8 cellular contexts compared by ENCODE assay signal in the genomic region with DNA sequence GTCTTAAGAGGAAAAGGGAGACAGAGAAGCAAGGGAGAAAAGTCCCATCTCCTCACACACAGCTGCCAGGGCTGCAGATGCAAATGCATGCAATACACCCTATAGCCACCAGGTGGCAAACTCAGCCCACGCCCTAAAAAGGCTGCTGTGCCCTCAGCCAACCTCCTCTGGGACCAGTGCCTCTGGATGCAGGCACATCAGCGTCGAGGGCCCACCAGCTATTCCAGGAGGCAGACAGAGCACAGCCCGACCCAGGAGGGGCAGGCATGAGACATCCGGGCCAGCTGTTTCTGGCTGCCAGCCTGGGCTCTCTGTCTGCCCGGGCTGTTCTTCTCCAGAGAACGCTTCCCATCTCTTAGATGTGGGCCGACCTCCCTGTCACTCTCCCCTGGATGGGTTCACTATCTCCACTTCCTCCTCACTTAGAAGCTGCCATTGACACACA. TPM values are rescaled to one million over a fixed set of nuclear protein-coding genes. Genes with fewer than 3 reads are reported as not detected.
DNase-seq lines count a peak whose midpoint lies in the region; ATAC-seq lines count a peak whose summit lies in the region.

No MANE protein-coding gene starts in this region.

- DNase-seq in ELR (ENCODE audit: low read depth) = peak; percentile 72
- peak; percentile 70 for DNase-seq in LHCN-M2 (ENCODE audit: low read depth)
- DNase-seq in SHP77 treated with DMSO at 0.1 percent for 48 hours (lab: John Stamatoyannopoulos, UW) = peak; percentile 62
- peak; percentile 89 for DNase-seq in activated effector memory CD4-positive, alpha-beta T cell treated with anti-CD3 and anti-CD28 coated beads, Interleukin-2, amount 50 U/mL, for 16 hours
- DNase-seq in foreskin melanocyte = peak; percentile 53
- peak in 52 of 56 donors; percentile 28 to 90 (median 72) for DNase-seq in nucleus accumbens (lab: John Stamatoyannopoulos, UW)
- DNase-seq in substantia nigra (lab: John Stamatoyannopoulos, UW) = peak in 47 of 49 donors; percentile 29 to 87 (median 73)

- no peak for ATAC-seq in GM18868 (IDR thresholded peaks at IDR 0.05; ENCODE audit: unreplicated experiment)

- H3K27ac ChIP-seq in substantia nigra (ENCODE audit: low read depth, low read length, poor library complexity, severe bottlenecking) = peak overlapping the region; percentile 70

RNA-seq across cellular contexts. Expression of a gene that starts 39.7 kb away (rescaled TPM):
- not detected in 2 replicates for total RNA-seq in LHCN-M2 (2014; rRNA removed)
- polyA plus RNA-seq in LHCN-M2 (2012) = not detected
